ENCODE assay signal across 1 cellular context in genomic region chr5:58786035-58786434, GRCh38.
TF ChIP-seq lines count a peak whose summit lies in the region.

No MANE protein-coding gene starts in this region.

TF ChIP-seq in GM12878, 131 proteins besides CTCF, POLR2A, EP300 and RAD21 (continued from another document):
- TF ChIP-seq CHD1 (IDR thresholded peaks at IDR 0.05; ENCODE audit: low read depth, low read length): no peak
- no peak for TF ChIP-seq BACH1 (IDR thresholded peaks at IDR 0.05; ENCODE audit: borderline replicate concordance)
- no peak for TF ChIP-seq SMAD5 (IDR thresholded peaks at IDR 0.05; ENCODE audit: low read depth)
- no peak for TF ChIP-seq SKIL (IDR thresholded peaks at IDR 0.05; ENCODE audit: low read depth, poor library complexity, severe bottlenecking)
- no peak for TF ChIP-seq MYB (IDR thresholded peaks at IDR 0.05; ENCODE audit: borderline replicate concordance, low read depth, low read length)
- no peak for TF ChIP-seq ZNF24 (IDR thresholded peaks at IDR 0.05)
